ENCODE assay signal across 17 cellular contexts in genomic region chrX:138939038-138939437, GRCh38.
A peak's percentile ranks its signal among the peaks of the same experiment; 100 is the strongest.
DNase-seq lines count a peak whose midpoint lies in the region; ATAC-seq, FAIRE-seq and TF ChIP-seq lines count a peak whose summit lies in the region.
"Had no signal": no experiment of that assay in that cellular context is flagged by ENCODE, and none has a peak within 500 bp of the region (broad histone marks: within the 10 kb centered on the region; RNA-seq: fewer than 3 reads in every experiment).

No MANE protein-coding gene starts in this region.

- H3K9me3 ChIP-seq in liver (ENCODE audit: control insufficient read depth in 4 of 4, low read length in 3 of 4) (no peaks in the 10 kb centered on the region), HepG2 (ENCODE audit: low read length) (no peaks in the 10 kb centered on the region), psoas muscle (no peaks in the 10 kb centered on the region)
- H3K9me3 ChIP-seq: BLaER1 had no signal

- H3K9ac ChIP-seq in liver (ENCODE audit: low read depth in 1 of 2, low read length in 2 of 2): no peak overlapping the region
- H3K9ac ChIP-seq in HepG2 (ENCODE audit: insufficient read depth, low read depth, low read length): no peak overlapping the region
- H3K9ac ChIP-seq: BLaER1 had no signal

- DNase-seq in Right ventricle myocardium superior: no peak
- DNase-seq in left cardiac atrium: no peak
- DNase-seq in HepG2 (ENCODE audit: low spot score): no peak
- DNase-seq in psoas muscle: peak in 1 of 2 donors; percentile 35
- no peak for DNase-seq in GM10266 (ENCODE audit: extremely low spot score)
- DNase-seq in stimulated activated CD4-positive, alpha-beta T cell treated with anti-CD3 and anti-CD28 coated beads, Interleukin-4, amount 100 ng/mL, for 24 hours: no peak
- DNase-seq: AML-193; CD8-positive, alpha-beta memory T cell; DMS53; HCEC 1CT; HFFc6 had no signal

- POLR2A ChIA-PET in HepG2 (lab: Yijun Ruan, JAX): no interaction called here

- intact Hi-C loops in Right ventricle myocardium superior (cut with DNase I): no loop called here
- intact Hi-C loops in left cardiac atrium (cut with DNase I): no loop called here
- intact Hi-C loops in HepG2 (cut with micrococcal nuclease; ENCODE audit: unreplicated experiment): no loop called here
- intact Hi-C loops in psoas muscle (cut with DNase I): no loop called here

- peak; percentile 17 to 23 for TF ChIP-seq RAD21 in liver (IDR thresholded peaks at IDR 0.05)
- no peak for TF ChIP-seq RAD21 in HepG2 (CRISPR knock-in tag; IDR thresholded peaks at IDR 0.05)

- H2AFZ ChIP-seq in HepG2 (ENCODE audit: low read length): no peak overlapping the region

- H3K36me3 ChIP-seq in liver (ENCODE audit: control insufficient read depth in 4 of 4, insufficient read depth in 3 of 4, low read depth in 1 of 4, low read length in 3 of 4) (no peaks in the 10 kb centered on the region), HepG2 (replicated peaks in 1 of 2; ENCODE audit: control insufficient read depth in 1 of 2, insufficient read depth in 2 of 2, low read length in 2 of 2) (no peaks in the 10 kb centered on the region), psoas muscle (ENCODE audit: insufficient read depth in 1 of 2, low read depth in 1 of 2) (no peaks in the 10 kb centered on the region)
- H3K36me3 ChIP-seq: BLaER1 had no signal

- no peak overlapping the region for H3K27ac ChIP-seq in liver (ENCODE audit: low read depth in 1 of 2, low read length in 2 of 2)
- H3K27ac ChIP-seq in HepG2 (ENCODE audit: extremely low read length, insufficient read depth, low read length): no peak overlapping the region
- H3K27ac ChIP-seq in psoas muscle: peak overlapping the region; percentile 74
- H3K27ac ChIP-seq: 22Rv1, BLaER1, HL-60 had no signal

- TF ChIP-seq CTCF in liver (IDR thresholded peaks at IDR 0.05; ENCODE audit: low read depth, low read length, missing input control) (no peak), HepG2 (CRISPR knock-in tag; IDR thresholded peaks at IDR 0.05) (no peak), psoas muscle (IDR thresholded peaks at IDR 0.05) (no peak), GM10266 (IDR thresholded peaks at IDR 0.05; ENCODE audit: control insufficient read depth, insufficient read depth, low read depth, missing control alignments) (no peak)

- H3K27me3 ChIP-seq in liver (ENCODE audit: control insufficient read depth in 4 of 4, insufficient read depth in 4 of 4, low read length in 3 of 4) (no peaks in the 10 kb centered on the region), HepG2 (ENCODE audit: control insufficient read depth in 1 of 2, insufficient read depth in 2 of 2, low read length in 2 of 2) (no peaks in the 10 kb centered on the region), psoas muscle (ENCODE audit: insufficient read depth in 3 of 3, low read length in 2 of 3) (no peaks in the 10 kb centered on the region)

- no peak overlapping the region for H3K4me2 ChIP-seq in HepG2 (ENCODE audit: low read depth, low read length)
- H3K4me2 ChIP-seq: BLaER1 had no signal

- H3K79me2 ChIP-seq in HepG2 (ENCODE audit: insufficient read depth, low read length): no peaks in the 10 kb centered on the region

- peaks cover 0 to 2% (median 0%) of the 10 kb centered on the region in 4 donors for H3K4me1 ChIP-seq in liver (ENCODE audit: control insufficient read depth in 4 of 4, insufficient read depth in 4 of 4, low read length in 3 of 4)
- no peaks in the 10 kb centered on the region for H3K4me1 ChIP-seq in HepG2 (ENCODE audit: insufficient read depth, low read length)
- peaks cover 19% of the 10 kb centered on the region for H3K4me1 ChIP-seq in psoas muscle
- H3K4me1 ChIP-seq: BLaER1 had no signal

- CTCF ChIA-PET in HepG2 (lab: Yijun Ruan, JAX; ENCODE audit: low intra/inter-chr PET ratio, low total read pairs): no interaction called here

- ATAC-seq in Right ventricle myocardium superior (ENCODE audit: poor library complexity): peak; percentile 78
- ATAC-seq in left cardiac atrium: no peak
- no peak for ATAC-seq in HepG2
- ATAC-seq in psoas muscle: peak; percentile 83 to 95 (median 88)
- ATAC-seq in HG03139 (IDR thresholded peaks at IDR 0.05; ENCODE audit: unreplicated experiment): no peak
- ATAC-seq: GM12878 had no signal

- TF ChIP-seq POLR2A in HepG2 (IDR thresholded peaks at IDR 0.05; ENCODE audit: insufficient read depth in 1 of 2, low read depth in 2 of 2, low read length in 2 of 2): no peak

- H3K4me3 ChIP-seq in liver (ENCODE audit: low read depth in 1 of 3, low read length in 3 of 3) (no peak overlapping the region), HepG2 (replicated peaks in 1 of 3; ENCODE audit: insufficient read depth in 1 of 3, low read depth in 2 of 3, low read length in 3 of 3) (no peak overlapping the region), psoas muscle (no peak overlapping the region)
- H3K4me3 ChIP-seq: BLaER1, GM12878 had no signal

- no peak for TF ChIP-seq EP300 in HepG2 (IDR thresholded peaks at IDR 0.05; ENCODE audit: low read depth in 2 of 2, low read length in 2 of 2)
- TF ChIP-seq EP300 in HepG2 (CRISPR knock-in tag; IDR thresholded peaks at IDR 0.05; ENCODE audit: borderline replicate concordance): no peak

- no peaks in the 10 kb centered on the region for H4K20me1 ChIP-seq in HepG2 (ENCODE audit: insufficient read depth, low read length)
- H4K20me1 ChIP-seq: BLaER1 had no signal

- FAIRE-seq in HepG2 (lab: Jason Lieb, UNC): no peak
- FAIRE-seq: GM12878 had no signal

- in situ Hi-C loops in HepG2 (cut with HindIII; ENCODE audit: extremely low pct_ligation_motif_present, low pct_unique_long_range_greater_than_20kb): no loop called here

- BruUV-seq in HepG2 (replicated peaks; lab: Mats Ljungman, UMichigan): no TSS peak

TF ChIP-seq in liver, 16 proteins besides CTCF, POLR2A, EP300 and RAD21 (continues in another document):
- TF ChIP-seq RXRA (IDR thresholded peaks at IDR 0.05) (peak; percentile 41 to 48), HNF4G (IDR thresholded peaks at IDR 0.05) (no peak), EGR1 (IDR thresholded peaks at IDR 0.05; ENCODE audit: low read depth in 2 of 2) (no peak), HNF4A (conservative IDR thresholded peaks at IDR 0.05) (peak; percentile 47 to 56), FOXA2 (IDR thresholded peaks at IDR 0.05) (no peak), GABPA (IDR thresholded peaks at IDR 0.05 in 1 of 2, conservative IDR thresholded peaks at IDR 0.05 in 1 of 2) (no peak), SP1 (IDR thresholded peaks at IDR 0.05) (peak; percentile 61), YY1 (IDR thresholded peaks at IDR 0.05) (no peak), NR2F2 (IDR thresholded peaks at IDR 0.05) (peak; percentile 15), JUND (IDR thresholded peaks at IDR 0.05) (no peak)
- TF ChIP-seq, protein P1, sequence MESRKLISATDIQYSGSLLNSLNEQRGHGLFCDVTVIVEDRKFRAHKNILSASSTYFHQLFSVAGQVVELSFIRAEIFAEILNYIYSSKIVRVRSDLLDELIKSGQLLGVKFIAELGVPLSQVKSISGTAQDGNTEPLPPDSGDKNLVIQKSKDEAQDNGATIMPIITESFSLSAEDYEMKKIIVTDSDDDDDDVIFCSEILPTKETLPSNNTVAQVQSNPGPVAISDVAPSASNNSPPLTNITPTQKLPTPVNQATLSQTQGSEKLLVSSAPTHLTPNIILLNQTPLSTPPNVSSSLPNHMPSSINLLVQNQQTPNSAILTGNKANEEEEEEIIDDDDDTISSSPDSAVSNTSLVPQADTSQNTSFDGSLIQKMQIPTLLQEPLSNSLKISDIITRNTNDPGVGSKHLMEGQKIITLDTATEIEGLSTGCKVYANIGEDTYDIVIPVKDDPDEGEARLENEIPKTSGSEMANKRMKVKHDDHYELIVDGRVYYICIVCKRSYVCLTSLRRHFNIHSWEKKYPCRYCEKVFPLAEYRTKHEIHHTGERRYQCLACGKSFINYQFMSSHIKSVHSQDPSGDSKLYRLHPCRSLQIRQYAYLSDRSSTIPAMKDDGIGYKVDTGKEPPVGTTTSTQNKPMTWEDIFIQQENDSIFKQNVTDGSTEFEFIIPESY (IDR thresholded peaks at IDR 0.05): no peak
- TF ChIP-seq, protein P2, sequence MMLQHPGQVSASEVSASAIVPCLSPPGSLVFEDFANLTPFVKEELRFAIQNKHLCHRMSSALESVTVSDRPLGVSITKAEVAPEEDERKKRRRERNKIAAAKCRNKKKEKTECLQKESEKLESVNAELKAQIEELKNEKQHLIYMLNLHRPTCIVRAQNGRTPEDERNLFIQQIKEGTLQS (IDR thresholded peaks at IDR 0.05): peak; percentile 27

TF ChIP-seq in HepG2, 621 proteins besides CTCF, POLR2A, EP300 and RAD21:
- TF ChIP-seq ZNF510 (CRISPR knock-in tag; IDR thresholded peaks at IDR 0.05; ENCODE audit: low read depth) (no peak), CHD2 (IDR thresholded peaks at IDR 0.05; ENCODE audit: low read depth, low read length) (no peak), TFDP1 (CRISPR knock-in tag; IDR thresholded peaks at IDR 0.05; ENCODE audit: borderline replicate concordance) (no peak), HNRNPLL (IDR thresholded peaks at IDR 0.05; ENCODE audit: low read depth, low read length, poor library complexity, severe bottlenecking) (no peak), FIP1L1 (IDR thresholded peaks at IDR 0.05; ENCODE audit: borderline replicate concordance, insufficient read depth, low read depth, low read length) (no peak), HINFP (CRISPR knock-in tag; IDR thresholded peaks at IDR 0.05; ENCODE audit: low read depth) (no peak)

Comparison
In these comparisons a context has a peak if more than half of its experiments do, and no peak if none do; other contexts are left out.
1. ATAC-seq: peak in Right ventricle myocardium superior (single experiment) and psoas muscle (4 of 4); none in left cardiac atrium (0 of 2), HepG2 (single experiment) and HG03139 (single experiment).